Comparison of ENCODE assay signal across 20 cellular contexts in genomic region chr1:228029281-228029680, GRCh38. TPM values are rescaled to one million over a fixed set of nuclear protein-coding genes. Genes with fewer than 3 reads are reported as not detected.
A peak's percentile ranks its signal among the peaks of the same experiment; 100 is the strongest.
DNase-seq lines count a peak whose midpoint lies in the region; ATAC-seq and TF ChIP-seq lines count a peak whose summit lies in the region.
"Had no signal": no experiment of that assay in that cellular context is flagged by ENCODE, and none has a peak within 500 bp of the region (broad histone marks: within the 10 kb centered on the region; RNA-seq: fewer than 3 reads in every experiment).

No MANE protein-coding gene starts in this region.

- POLR2A ChIA-PET in CD8-positive, alpha-beta T cell (lab: Charles Lee), result no interaction called here

- no peaks in the 10 kb centered on the region for H3K4me1 Mint-ChIP-seq in glutamatergic neuron (ENCODE audit: low read depth, unreplicated experiment)
- no peaks in the 10 kb centered on the region for H3K4me1 Mint-ChIP-seq in CD8-positive, alpha-beta T cell (ENCODE audit: low read depth)
- H3K4me1 Mint-ChIP-seq: IgD-negative memory B cell had no signal

- no peaks in the 10 kb centered on the region for H4K20me1 ChIP-seq in osteoblast (ENCODE audit: insufficient read depth, low read length)

- intact Hi-C loops in left cardiac atrium (cut with DNase I) (no loop called here), aorta (cut with DNase I) (no loop called here)
- intact Hi-C loops in CD8-positive, alpha-beta T cell (cut with DNase I, micrococcal nuclease), result no loop called here

- no peaks in the 10 kb centered on the region for H3K79me2 ChIP-seq in osteoblast (ENCODE audit: insufficient read depth, low read length)

- peaks cover 4% of the 10 kb centered on the region for H3K9me3 Mint-ChIP-seq in glutamatergic neuron (ENCODE audit: unreplicated experiment)
- H3K9me3 Mint-ChIP-seq in CD8-positive, alpha-beta T cell, result no peaks in the 10 kb centered on the region

- H3K9me3 ChIP-seq in right atrium auricular region, result peaks cover 0 to 29% of the 10 kb centered on the region in 2 donors
- H3K9me3 ChIP-seq in osteoblast (ENCODE audit: low read depth, low read length), result no peaks in the 10 kb centered on the region
- peaks cover 6% of the 10 kb centered on the region for H3K9me3 ChIP-seq in aorta (ENCODE audit: control insufficient read depth, low read length)
- no peaks in the 10 kb centered on the region for H3K9me3 ChIP-seq in CD8-positive, alpha-beta T cell (ENCODE audit: low read length)

- no peak overlapping the region for H2AFZ ChIP-seq in osteoblast (ENCODE audit: low read length)

- no peak overlapping the region for H3K27ac Mint-ChIP-seq in glutamatergic neuron (ENCODE audit: unreplicated experiment)
- H3K27ac Mint-ChIP-seq in CD8-positive, alpha-beta T cell, result no peak overlapping the region
- H3K27ac Mint-ChIP-seq: HFFc6, IgD-negative memory B cell had no signal

- H3K4me2 ChIP-seq in osteoblast (ENCODE audit: insufficient read depth, low read length), result no peak overlapping the region

- DNase-seq in left cardiac atrium, result peak; percentile 10
- DNase-seq in right atrium auricular region (ENCODE audit: low spot score), result no peak
- DNase-seq in glutamatergic neuron, result peak; percentile 2
- DNase-seq in osteoblast (ENCODE audit: insufficient read length, low spot score, missing footprints), result peak; percentile 9
- DNase-seq in aorta, result peak; percentile 22 to 34
- no peak for DNase-seq in CD8-positive, alpha-beta T cell
- DNase-seq: GF-D8, HFFc6, NCI-H1105 treated with DMSO at 0.1 percent for 48 hours, NCI-H187, NCI-H226, NCI-H524 treated with DMSO at 0.1 percent for 48 hours had no signal

- H3K27me3 ChIP-seq in right atrium auricular region (no peaks in the 10 kb centered on the region), osteoblast (ENCODE audit: insufficient read depth, low read length) (peaks cover 7% of the 10 kb centered on the region), aorta (ENCODE audit: control insufficient read depth in 1 of 2, insufficient read depth in 2 of 2, low read length in 1 of 2) (no peaks in the 10 kb centered on the region)
- H3K27me3 ChIP-seq in CD8-positive, alpha-beta T cell (ENCODE audit: insufficient read depth, low read length), result no peaks in the 10 kb centered on the region

- H3K4me3 Mint-ChIP-seq in glutamatergic neuron (ENCODE audit: unreplicated experiment), result no peak overlapping the region
- no peak overlapping the region for H3K4me3 Mint-ChIP-seq in CD8-positive, alpha-beta T cell
- H3K4me3 Mint-ChIP-seq: HFFc6, IgD-negative memory B cell had no signal

- 87 to 91% methylated on average over 10 of the region's 10 CpGs for WGBS in aorta, 2 donors

- CTCF ChIA-PET in CD8-positive, alpha-beta T cell (lab: Charles Lee), result no interaction called here

- H3K36me3 ChIP-seq in right atrium auricular region, result no peaks in the 10 kb centered on the region
- no peaks in the 10 kb centered on the region for H3K36me3 ChIP-seq in osteoblast (ENCODE audit: insufficient read depth, low read length)
- H3K36me3 ChIP-seq in aorta (ENCODE audit: control insufficient read depth in 1 of 2, insufficient read depth in 2 of 2, low read length in 1 of 2), result no peaks in the 10 kb centered on the region
- no peaks in the 10 kb centered on the region for H3K36me3 ChIP-seq in CD8-positive, alpha-beta T cell (ENCODE audit: insufficient read depth, low read length)

- H3K4me1 ChIP-seq in right atrium auricular region (no peaks in the 10 kb centered on the region), osteoblast (ENCODE audit: insufficient read depth, low read length) (no peaks in the 10 kb centered on the region), aorta (ENCODE audit: control insufficient read depth in 1 of 2, insufficient read depth in 2 of 2, low read length in 2 of 2) (no peaks in the 10 kb centered on the region)
- no peaks in the 10 kb centered on the region for H3K4me1 ChIP-seq in CD8-positive, alpha-beta T cell (ENCODE audit: insufficient read depth, low read length)

- H3K4me3 ChIP-seq in right atrium auricular region, result no peak overlapping the region
- H3K4me3 ChIP-seq in osteoblast (ENCODE audit: insufficient read depth, low read length), result no peak overlapping the region
- no peak overlapping the region for H3K4me3 ChIP-seq in aorta (ENCODE audit: low read length in 2 of 2)
- no peak overlapping the region for H3K4me3 ChIP-seq in CD8-positive, alpha-beta T cell (ENCODE audit: low read depth, low read length)

- peaks cover 7% of the 10 kb centered on the region for H3K36me3 Mint-ChIP-seq in glutamatergic neuron (ENCODE audit: unreplicated experiment)
- no peaks in the 10 kb centered on the region for H3K36me3 Mint-ChIP-seq in CD8-positive, alpha-beta T cell

- H3K27ac ChIP-seq in right atrium auricular region (no peak overlapping the region), osteoblast (ENCODE audit: low read depth, low read length) (no peak overlapping the region), aorta (ENCODE audit: low read depth in 1 of 2, low read length in 2 of 2) (no peak overlapping the region)
- H3K27ac ChIP-seq in CD8-positive, alpha-beta T cell (ENCODE audit: low read depth, low read length), result no peak overlapping the region
- H3K27ac ChIP-seq: C4-2B had no signal

- H3K27me3 Mint-ChIP-seq in glutamatergic neuron (ENCODE audit: unreplicated experiment), result no peaks in the 10 kb centered on the region
- H3K27me3 Mint-ChIP-seq in CD8-positive, alpha-beta T cell (ENCODE audit: low read depth), result peaks cover 21% of the 10 kb centered on the region

- ATAC-seq in left cardiac atrium, result no peak
- ATAC-seq in aorta (ENCODE audit: low FRiP score), result no peak
- ATAC-seq in HG03565 (IDR thresholded peaks at IDR 0.05; ENCODE audit: unreplicated experiment), result no peak
- ATAC-seq in CD8-positive, alpha-beta T cell, result no peak
- ATAC-seq: Right ventricle myocardium inferior had no signal

- TF ChIP-seq CTCF in right atrium auricular region (IDR thresholded peaks at IDR 0.05), result no peak
- TF ChIP-seq CTCF in glutamatergic neuron (IDR thresholded peaks at IDR 0.05; ENCODE audit: partially characterized antibody, unreplicated experiment), result no peak
- no peak for TF ChIP-seq CTCF in osteoblast (IDR thresholded peaks at IDR 0.05; ENCODE audit: extremely low read depth, low read depth, low read length)
- no peak for TF ChIP-seq CTCF in CD8-positive, alpha-beta T cell (IDR thresholded peaks at IDR 0.05)

RNA-seq across cellular contexts. Expression of gene WNT3A, which starts 22.5 kb away (rescaled TPM):
- not detected for total RNA-seq in left cardiac atrium
- not detected for total RNA-seq in right atrium auricular region
- total RNA-seq in glutamatergic neuron (ENCODE audit: unreplicated experiment), result not detected
- total RNA-seq in osteoblast, result not detected in 2 replicates
- total RNA-seq in aorta, result not detected
- polyA plus RNA-seq in aorta, result not detected
- total RNA-seq in CD8-positive, alpha-beta T cell, result under 1 TPM in 1 of 2 experiments, not detected in 1; 0.14 TPM
- total RNA-seq: A673, Daoy, HFFc6, HT1080, LHCN-M2, Right ventricle myocardium inferior had no signal
- polyA plus RNA-seq: IgD-negative memory B cell had no signal

RNA-seq across cellular contexts. Expression of gene ARF1, which starts 53.2 kb away (rescaled TPM):
- total RNA-seq in left cardiac atrium, result 100 to 1,000 TPM; 295 to 397 TPM
- total RNA-seq in right atrium auricular region, result 100 to 1,000 TPM; 375 to 422 TPM
- total RNA-seq in glutamatergic neuron (ENCODE audit: unreplicated experiment), result 222 TPM
- total RNA-seq in osteoblast, result 231 and 248 TPM in 2 replicates
- total RNA-seq in aorta, result 100 to 1,000 TPM; 291 to 356 TPM
- 100 to 1,000 TPM; 232 to 349 TPM for polyA plus RNA-seq in aorta
- total RNA-seq in CD8-positive, alpha-beta T cell, result 100 to 1,000 TPM; 375 to 381 TPM

Comparison
In these comparisons a context has a peak if more than half of its experiments do, and no peak if none do; other contexts are left out.
1. DNase-seq: peak in left cardiac atrium (single experiment), glutamatergic neuron (single experiment), osteoblast (single experiment) and aorta (2 of 2); none in right atrium auricular region (single experiment) and CD8-positive, alpha-beta T cell (0 of 7).